9 cellular contexts compared by ENCODE assay signal in genomic region chr7:99631311-99632109, GRCh38. TPM values are rescaled to one million over a fixed set of nuclear protein-coding genes. Genes with fewer than 3 reads are reported as not detected.
DNase-seq lines count a peak whose midpoint lies in the region; ATAC-seq, FAIRE-seq and TF ChIP-seq lines count a peak whose summit lies in the region.
"Had no signal": no experiment of that assay in that cellular context is flagged by ENCODE, and none has a peak within 500 bp of the region (broad histone marks: within the 10 kb centered on the region; RNA-seq: fewer than 3 reads in every experiment).

No MANE protein-coding gene starts in this region.

- peak; percentile 49 to 65 (median 53) for TF ChIP-seq CTCF in H1 (IDR thresholded peaks at IDR 0.05; ENCODE audit: control extremely low read depth in 1 of 3, insufficient read depth in 1 of 3, low read depth in 1 of 3, low read length in 3 of 3)
- TF ChIP-seq CTCF in neural cell (IDR thresholded peaks at IDR 0.05; ENCODE audit: poor library complexity, severe bottlenecking) = peak; percentile 58

- FAIRE-seq in H1 (lab: Jason Lieb, UNC) = peak; percentile 42

- H3K4me1 ChIP-seq in H1 (replicated peaks in 1 of 4; ENCODE audit: control insufficient read depth in 3 of 4, insufficient read depth in 4 of 4, low read length in 3 of 4) = peaks cover 10 to 26% (median 18%) of the 10 kb centered on the region in 4 experiments

- H2BK12ac ChIP-seq in H1 (ENCODE audit: low read depth, low read length) = no peak overlapping the region

- CTCF ChIA-PET in H1 (lab: Charles Lee; ENCODE audit: partially characterized antibody) = interaction anchor here (0.5 to 3.1 kb wide), 17 partner anchors 9 to 1381 kb away, joined by 3 to 10 read pairs (median 4); partner anchors contain the start of genes OR2AE1 and ZSCAN25

- peaks cover 8 to 47% (median 16%) of the 10 kb centered on the region in 4 experiments for H3K36me3 ChIP-seq in H1 (ENCODE audit: control insufficient read depth in 2 of 4, insufficient read depth in 4 of 4, low read length in 3 of 4)
- peaks cover 3% of the 10 kb centered on the region for H3K36me3 ChIP-seq in neural cell (ENCODE audit: insufficient read depth, low read length)

- H2AK5ac ChIP-seq in H1 (ENCODE audit: low read depth, low read length) = no peak overlapping the region

- H3K9ac ChIP-seq in H1 (replicated peaks in 1 of 4; ENCODE audit: extremely low read depth in 1 of 4, low read depth in 3 of 4, low read length in 3 of 4) = no peak overlapping the region
- H3K9ac ChIP-seq in neural cell (ENCODE audit: low read length) = no peak overlapping the region

- TF ChIP-seq POLR2A in H1 (IDR thresholded peaks at IDR 0.05; ENCODE audit: control extremely low read depth in 1 of 2, low read depth in 2 of 2, low read length in 2 of 2) = no peak

- H2BK120ac ChIP-seq in H1 (replicated peaks; ENCODE audit: low read depth, low read length) = no peak overlapping the region

- no peaks in the 10 kb centered on the region for H3F3A ChIP-seq in neural cell (ENCODE audit: insufficient read depth, low read length, poor library complexity, severe bottlenecking)

- H2BK5ac ChIP-seq in H1 (ENCODE audit: low read depth, low read length) = no peak overlapping the region

- 56% methylated on average over 8 of the region's 8 CpGs; no CpG with 5 or more reads in 1 of the 2 experiments for WGBS in H1 (ENCODE audit: extremely low coverage in 1 of 2, insufficient coverage in 1 of 2, insufficient read length in 1 of 2, insufficient replicate concordance in 2 of 2, low coverage in 1 of 2, low lambda C conversion rate in 2 of 2, missing lambda C conversion rate in 1 of 2), 2 experiments

- no peak for ATAC-seq in HG03108 (IDR thresholded peaks at IDR 0.05; ENCODE audit: unreplicated experiment)

- no peak overlapping the region for H3K18ac ChIP-seq in H1 (ENCODE audit: extremely low read depth, low read length)

- no peak overlapping the region for H4K91ac ChIP-seq in H1 (replicated peaks; ENCODE audit: insufficient read length, low read length)

- no peak overlapping the region for H3K23ac ChIP-seq in H1 (ENCODE audit: insufficient read length)

- POLR2A ChIA-PET in H1 (lab: Charles Lee; ENCODE audit: partially characterized antibody) = interaction anchor here (0.8 to 2.2 kb wide), 7 partner anchors 10 to 313 kb away, joined by 3 to 5 read pairs (median 4); partner anchors contain the start of gene ZSCAN25

- H3K14ac ChIP-seq in H1 (ENCODE audit: insufficient read length) = no peak overlapping the region

- TF ChIP-seq EP300 in H1 (IDR thresholded peaks at IDR 0.05; ENCODE audit: borderline replicate concordance in 1 of 2, low read depth in 2 of 2, low read length in 2 of 2) (peak in 1 of 2 experiments; percentile 67; a peak in 1 of 3 replicates), neural cell (conservative IDR thresholded peaks at IDR 0.05; ENCODE audit: poor library complexity, severe bottlenecking) (no peak)

- no peak overlapping the region for H2BK20ac ChIP-seq in H1 (ENCODE audit: low read length)

- 0 out of 4 replicates have a peak, but pooled peaks cover 0 to 4% of the 10 kb centered on the region in 2 experiments for H3K79me2 ChIP-seq in H1 (ENCODE audit: control insufficient read depth in 1 of 2, insufficient read depth in 2 of 2, low read length in 2 of 2)
- H3K79me2 ChIP-seq in neural cell (replicated peaks; ENCODE audit: insufficient read depth, low read length) = no peaks in the 10 kb centered on the region

- H3K4ac ChIP-seq in H1 (replicated peaks; ENCODE audit: insufficient read length, low read depth, low read length) = no peak overlapping the region

- DNase-seq in NOMO-1 treated with DMSO at 0.1 percent for 48 hours (lab: John Stamatoyannopoulos, UW; ENCODE audit: unreplicated experiment) (peak; percentile 36), NOMO-1 treated with dmso at 0.1 percent for 144 hours (lab: John Stamatoyannopoulos, UW; ENCODE audit: unreplicated experiment) (no peak), RKO (ENCODE audit: low spot score) (peak; percentile 44), H1 (ENCODE audit: low read depth in 1 of 2, low spot score in 2 of 2) (peak in 1 of 2 experiments; percentile 41), GM19238 (ENCODE audit: insufficient read length, low spot score) (no peak), SKM-1 treated with dmso at 0.1 percent for 144 hours (lab: John Stamatoyannopoulos, UW; ENCODE audit: unreplicated experiment) (no peak)

- H3K4me2 ChIP-seq in H1 (ENCODE audit: insufficient read depth in 1 of 2, low read depth in 2 of 2, low read length in 2 of 2) = peak overlapping the region; percentile 16 to 17; a peak in 1 of 4 replicates
- H3K4me2 ChIP-seq in neural cell (ENCODE audit: low read length) = no peak overlapping the region

- H2BK15ac ChIP-seq in H1 (ENCODE audit: low read length) = no peak overlapping the region

- no peak overlapping the region for H4K5ac ChIP-seq in H1 (ENCODE audit: insufficient read length, low read depth, low read length)

- peak; percentile 82 to 84 for TF ChIP-seq RAD21 in H1 (IDR thresholded peaks at IDR 0.05 in 1 of 2, conservative IDR thresholded peaks at IDR 0.05 in 1 of 2; ENCODE audit: low read depth in 2 of 2, low read length in 2 of 2)
- TF ChIP-seq RAD21 in neural cell (conservative IDR thresholded peaks at IDR 0.05) = peak; percentile 64

- H3K27ac ChIP-seq in H1 (ENCODE audit: low read depth, low read length) (no peak overlapping the region), neural cell (ENCODE audit: low read length) (no peak overlapping the region)

- no peak overlapping the region for H2AFZ ChIP-seq in H1 (ENCODE audit: low read length)
- no peak overlapping the region for H2AFZ ChIP-seq in neural cell (ENCODE audit: low read depth, low read length)

- no peaks in the 10 kb centered on the region for H3K23me2 ChIP-seq in H1 (ENCODE audit: low read depth, low read length)

- H3K27me3 ChIP-seq in H1 (replicated peaks in 1 of 4; ENCODE audit: control insufficient read depth in 3 of 4, extremely low read depth in 1 of 4, insufficient read depth in 3 of 4, low read length in 3 of 4) (no peaks in the 10 kb centered on the region), neural cell (ENCODE audit: insufficient read depth, low read depth, low read length) (no peaks in the 10 kb centered on the region)
- H3K27me3 ChIP-seq: BLaER1 treated with 17β-estradiol and CSF1 and Interleukin-3, amounts not matched to agents 10 nM and 100 nM had no signal

- H3K9me3 ChIP-seq in H1 (ENCODE audit: insufficient read depth in 2 of 2, low read depth in 1 of 2, low read length in 1 of 2) = no peaks in the 10 kb centered on the region
- H3K9me3 ChIP-seq in neural cell (ENCODE audit: low read length) = no peaks in the 10 kb centered on the region
- H3K9me3 ChIP-seq: BLaER1 treated with 17β-estradiol and CSF1 and Interleukin-3, amounts not matched to agents 10 nM and 100 nM had no signal

- H4K8ac ChIP-seq in H1 (ENCODE audit: extremely low read depth, insufficient read depth, low read length) = no peak overlapping the region

- H3K4me3 ChIP-seq in H1 (ENCODE audit: extremely low read depth in 1 of 4, insufficient read depth in 2 of 4, low read depth in 3 of 4, low read length in 4 of 4) (no peak overlapping the region), neural cell (ENCODE audit: low read length) (no peak overlapping the region)
- H3K4me3 ChIP-seq: BLaER1 treated with 17β-estradiol and CSF1 and Interleukin-3, amounts not matched to agents 10 nM and 100 nM had no signal

- no peaks in the 10 kb centered on the region for H3K9me2 ChIP-seq in neural cell (ENCODE audit: insufficient read depth, low read length)

- no peak overlapping the region for H3K56ac ChIP-seq in H1 (replicated peaks; ENCODE audit: insufficient read length, low read depth, low read length)

- H4K20me1 ChIP-seq in H1 (replicated peaks in 1 of 2; ENCODE audit: control insufficient read depth in 1 of 2, insufficient read depth in 2 of 2, low read length in 2 of 2) = peaks cover 0 to 3% of the 10 kb centered on the region in 2 experiments
- no peaks in the 10 kb centered on the region for H4K20me1 ChIP-seq in neural cell (ENCODE audit: insufficient read depth)

- peaks cover 6% of the 10 kb centered on the region for H3K79me1 ChIP-seq in H1 (ENCODE audit: low read depth, low read length)

RNA-seq across cellular contexts. Expression of gene ZSCAN25, which starts 14.8 kb away (rescaled TPM):
- 16.5 and 18.6 TPM in 2 replicates for total RNA-seq in H1 (2021; fragmentation: NEBNext Ultra II Directional; extraction: Animal tissue kit (Norgen Biotek cat#: 25700))
- polyA plus RNA-seq in H1 (2011; rRNA removed) (10.1 and 12.1 TPM in 2 replicates), neural cell (12.1 and 12.2 TPM in 2 replicates)
- polyA plus RNA-seq in H1 (2011; cell fraction: cytosol; rRNA removed) = 13.1 TPM
- 19.5 TPM for polyA plus RNA-seq in H1 (2011; cell fraction: nucleus; rRNA removed)
- 8.7 to 10.8 TPM (median 9.4 TPM) in 4 replicates for polyA plus RNA-seq in H1 (2012, experiment 1 of 2)
- 6.7 TPM for polyA plus RNA-seq in H1 (2012, experiment 2 of 2)
- polyA plus RNA-seq in H1 (2013, experiment 1 of 2) = 5.7 TPM
- polyA plus RNA-seq in H1 (2013, experiment 2 of 2) = 5.6 TPM
- 21.8 and 23.8 TPM in 2 replicates for polyA minus RNA-seq in H1 (2011; rRNA and poly(A)+ RNA removed)
- polyA minus RNA-seq in H1 (2011; cell fraction: cytosol; rRNA and poly(A)+ RNA removed) = 9.4 TPM
- 28.4 TPM for polyA minus RNA-seq in H1 (2011; cell fraction: nucleus; rRNA and poly(A)+ RNA removed)
- 21.9 and 23.2 TPM in 2 replicates for polyA minus RNA-seq in neural cell

RNA-seq across cellular contexts. Expression of gene TMEM225B, which starts 33.4 kb away (rescaled TPM):
- total RNA-seq in H1 (2021; fragmentation: NEBNext Ultra II Directional; extraction: Animal tissue kit (Norgen Biotek cat#: 25700)) = not detected in 2 replicates
- 0.63 and 0.68 TPM in 2 replicates for polyA plus RNA-seq in H1 (2011; rRNA removed)
- polyA plus RNA-seq in H1 (2011; cell fraction: cytosol; rRNA removed) = 0.50 TPM
- polyA plus RNA-seq in H1 (2011; cell fraction: nucleus; rRNA removed) = 1.7 TPM
- polyA plus RNA-seq in H1 (2012, experiment 1 of 2) = 0.25 to 0.68 TPM (median 0.36 TPM) in 4 replicates
- 0.41 TPM for polyA plus RNA-seq in H1 (2012, experiment 2 of 2)
- 0.08 TPM for polyA plus RNA-seq in H1 (2013, experiment 1 of 2)
- polyA plus RNA-seq in H1 (2013, experiment 2 of 2) = 0.33 TPM
- not detected in 2 replicates for polyA minus RNA-seq in H1 (2011; rRNA and poly(A)+ RNA removed)
- polyA minus RNA-seq in H1 (2011; cell fraction: cytosol; rRNA and poly(A)+ RNA removed) = not detected
- 1.00 TPM for polyA minus RNA-seq in H1 (2011; cell fraction: nucleus; rRNA and poly(A)+ RNA removed)
- 2.9 and 3.6 TPM in 2 replicates for polyA plus RNA-seq in neural cell
- polyA minus RNA-seq in neural cell = 1.3 and 1.7 TPM in 2 replicates

RNA-seq across cellular contexts. Expression of gene CYP3A5, which starts 48.3 kb away (rescaled TPM):
- total RNA-seq in H1 (2021; fragmentation: NEBNext Ultra II Directional; extraction: Animal tissue kit (Norgen Biotek cat#: 25700)) = not detected in 2 replicates
- 0.06 TPM in 1 of 2 replicates, not detected in the other for polyA plus RNA-seq in H1 (2011; rRNA removed)
- 0.04 TPM for polyA plus RNA-seq in H1 (2011; cell fraction: cytosol; rRNA removed)
- 0.16 TPM for polyA plus RNA-seq in H1 (2011; cell fraction: nucleus; rRNA removed)
- polyA plus RNA-seq in H1 (2012, experiment 1 of 2) = 0.28 to 0.90 TPM (median 0.47 TPM) in 4 replicates
- not detected for polyA plus RNA-seq in H1 (2012, experiment 2 of 2)
- 0.06 TPM for polyA plus RNA-seq in H1 (2013, experiment 1 of 2)
- 0.06 TPM for polyA plus RNA-seq in H1 (2013, experiment 2 of 2)
- 0.22 TPM in 1 of 2 replicates, not detected in the other for polyA minus RNA-seq in H1 (2011; rRNA and poly(A)+ RNA removed)
- not detected for polyA minus RNA-seq in H1 (2011; cell fraction: cytosol; rRNA and poly(A)+ RNA removed)
- 0.60 TPM for polyA minus RNA-seq in H1 (2011; cell fraction: nucleus; rRNA and poly(A)+ RNA removed)
- not detected in 2 replicates for polyA plus RNA-seq in neural cell
- not detected in 2 replicates for polyA minus RNA-seq in neural cell

Comparison
In these comparisons a context has a peak if more than half of its experiments do, and no peak if none do; other contexts are left out.
1. DNase-seq: peak in NOMO-1 treated with DMSO at 0.1 percent for 48 hours (single experiment) and RKO (single experiment); none in NOMO-1 treated with dmso at 0.1 percent for 144 hours (single experiment), GM19238 (single experiment) and SKM-1 treated with dmso at 0.1 percent for 144 hours (single experiment).